In the genomic region with DNA sequence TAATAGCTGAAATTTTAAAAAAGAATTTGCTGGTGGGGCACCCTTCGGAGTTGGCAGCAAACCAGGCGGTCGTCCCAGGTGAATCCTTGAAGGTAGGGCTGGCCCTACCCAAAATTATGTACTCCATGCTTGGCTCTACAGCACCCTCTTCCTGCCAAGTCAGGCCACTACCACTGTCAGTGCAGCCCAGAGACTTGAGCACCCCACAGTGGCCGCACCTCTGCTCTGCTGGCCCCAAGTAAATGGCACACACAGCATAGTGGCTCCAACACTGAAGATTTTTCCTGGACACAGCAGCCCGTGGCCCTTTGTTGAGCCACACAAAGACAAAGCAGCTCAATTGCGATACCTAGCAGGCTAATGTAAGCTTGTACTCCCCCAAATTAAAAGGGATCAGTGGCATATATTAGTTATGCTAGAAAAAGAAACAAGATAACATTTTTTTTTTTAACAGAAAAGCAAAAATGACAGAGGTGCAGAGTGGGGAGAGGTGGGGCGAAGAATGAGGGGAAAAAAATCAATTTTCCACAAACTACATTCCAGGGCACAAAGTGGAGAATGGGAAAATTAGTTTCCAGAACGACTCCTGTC, we compare ENCODE assay signal across 8 cellular contexts.
DNase-seq lines count a peak whose midpoint lies in the region; ATAC-seq and TF ChIP-seq lines count a peak whose summit lies in the region.

No MANE protein-coding gene starts in this region.

- intact Hi-C loops in left colon (cut with DNase I, micrococcal nuclease) = no loop called here

- DNase-seq in ACHN (peak; percentile 73), RPMI8226 (peak; percentile 96), amniotic epithelial cell (ENCODE audit: low read depth) (peak; percentile 67), left colon (peak in 1 of 2 donors; percentile 36), LoVo (ENCODE audit: low spot score) (no peak), hippocampal formation (lab: John Stamatoyannopoulos, UW) (no peak)

- ATAC-seq in HG03139 (IDR thresholded peaks at IDR 0.05; ENCODE audit: unreplicated experiment) (peak; percentile 66), left colon (peak; percentile 50)

- no peak overlapping the region for H3K4me3 ChIP-seq in GM12875 (ENCODE audit: low read depth, low read length)

- TF ChIP-seq CTCF in GM12875 (IDR thresholded peaks at IDR 0.05; ENCODE audit: borderline replicate concordance, insufficient read depth, low read depth, low read length) = peak; percentile 99

- in situ Hi-C loops in ACHN (cut with HindIII; ENCODE audit: low pct_ligation_motif_present, low pct_unique_long_range_greater_than_20kb, low sequenced_read_pairs) = no loop called here

Comparison
In these comparisons a context has a peak if more than half of its experiments do, and no peak if none do; other contexts are left out.
1. DNase-seq: peak in ACHN (single experiment), RPMI8226 (single experiment) and amniotic epithelial cell (single experiment); none in LoVo (single experiment) and hippocampal formation (0 of 2).